In genomic region chr14:68508581-68508980, GRCh38 we compare ENCODE assay signal across 18 cellular contexts.
DNase-seq lines count a peak whose midpoint lies in the region; ATAC-seq and TF ChIP-seq lines count a peak whose summit lies in the region.
"Had no signal": no experiment of that assay in that cellular context is flagged by ENCODE, and none has a peak within 500 bp of the region (broad histone marks: within the 10 kb centered on the region; RNA-seq: fewer than 3 reads in every experiment).

No MANE protein-coding gene starts in this region.

- H3K4ac ChIP-seq in mesendoderm (ENCODE audit: low read depth, low read length) = no peak overlapping the region

- H3K18ac ChIP-seq in mesendoderm (ENCODE audit: low read length) = no peak overlapping the region

- no peak overlapping the region for H4K8ac ChIP-seq in mesendoderm (ENCODE audit: low read depth, low read length)

- no peak for TF ChIP-seq CTCF in CD8-positive, alpha-beta T cell (IDR thresholded peaks at IDR 0.05)
- TF ChIP-seq CTCF in thyroid gland (IDR thresholded peaks at IDR 0.05) = no peak

- no peak overlapping the region for H3K56ac ChIP-seq in mesendoderm (ENCODE audit: low read length)

- no peaks in the 10 kb centered on the region for H3K9me3 Mint-ChIP-seq in CD8-positive, alpha-beta T cell
- H3K9me3 Mint-ChIP-seq in T-cell = no peaks in the 10 kb centered on the region
- H3K9me3 Mint-ChIP-seq in naive thymus-derived CD4-positive, alpha-beta T cell = no peaks in the 10 kb centered on the region
- H3K9me3 Mint-ChIP-seq: activated CD4-positive, alpha-beta T cell treated with anti-CD3 and anti-CD28 coated beads, Interleukin-2, amount 10 ng/mL, durations not matched to agents 24 days and 14 days had no signal

- H3K36me3 ChIP-seq in CD8-positive, alpha-beta T cell (ENCODE audit: insufficient read depth, low read length) = no peaks in the 10 kb centered on the region
- H3K36me3 ChIP-seq in naive thymus-derived CD4-positive, alpha-beta T cell (ENCODE audit: control insufficient read depth in 2 of 3, insufficient read depth in 3 of 3, low read length in 3 of 3) = no peaks in the 10 kb centered on the region
- no peaks in the 10 kb centered on the region for H3K36me3 ChIP-seq in thyroid gland
- no peaks in the 10 kb centered on the region for H3K36me3 ChIP-seq in mesendoderm (ENCODE audit: control insufficient read depth, insufficient read depth, low read length)
- H3K36me3 ChIP-seq: cardiac muscle cell, HAP-1 had no signal

- no peak for TF ChIP-seq POLR2A in thyroid gland (IDR thresholded peaks at IDR 0.05)

- no peaks in the 10 kb centered on the region for H3K9me3 ChIP-seq in CD8-positive, alpha-beta T cell (ENCODE audit: low read length)
- H3K9me3 ChIP-seq in naive thymus-derived CD4-positive, alpha-beta T cell (ENCODE audit: control insufficient read depth in 2 of 3, low read length in 3 of 3) = no peaks in the 10 kb centered on the region
- H3K9me3 ChIP-seq in thyroid gland = no peaks in the 10 kb centered on the region
- H3K9me3 ChIP-seq: HAP-1 had no signal

- no peak overlapping the region for H3K4me2 ChIP-seq in mesendoderm (ENCODE audit: low read length)

- H3K4me3 ChIP-seq in CD8-positive, alpha-beta T cell (ENCODE audit: low read depth, low read length) = no peak overlapping the region
- no peak overlapping the region for H3K4me3 ChIP-seq in naive thymus-derived CD4-positive, alpha-beta T cell (ENCODE audit: low read length)
- no peak overlapping the region for H3K4me3 ChIP-seq in thyroid gland (replicated peaks in 1 of 3)
- H3K4me3 ChIP-seq in mesendoderm (ENCODE audit: low read length) = no peak overlapping the region
- H3K4me3 ChIP-seq: cardiac muscle cell, HAP-1 had no signal

- H2BK120ac ChIP-seq in mesendoderm (ENCODE audit: low read depth, low read length) = no peak overlapping the region

- DNase-seq in CD8-positive, alpha-beta T cell = no peak
- no peak for DNase-seq in T-cell
- no peak for DNase-seq in naive thymus-derived CD4-positive, alpha-beta T cell
- DNase-seq in thyroid gland = peak in 1 of 2 donors; percentile 35
- no peak for DNase-seq in epidermal melanocyte (ENCODE audit: insufficient read length, low spot score)
- DNase-seq in DMS153 treated with DMSO at 0.1 percent for 48 hours (lab: John Stamatoyannopoulos, UW; ENCODE audit: unreplicated experiment) = no peak
- DNase-seq in DMS79 treated with DMSO at 0.1 percent for 48 hours (lab: John Stamatoyannopoulos, UW) = no peak
- no peak for DNase-seq in mesendoderm
- DNase-seq: activated CD4-positive, alpha-beta T cell treated with anti-CD3 and anti-CD28 coated beads, Interleukin-2, amount 10 ng/mL, durations not matched to agents 24 days and 14 days; activated CD8-positive, alpha-beta memory T cell treated with anti-CD3 and anti-CD28 coated beads, Interleukin-2, amount 50 U/mL, for 4 hours; activated gamma-delta T cell; foreskin melanocyte; NCI-H187; NCI-H446; RPMI8226; stimulated activated CD8-positive, alpha-beta memory T cell treated with anti-CD3 and anti-CD28 coated beads, Interleukin-4, amount 100 ng/mL, for 48 hours had no signal

- H3K27me3 ChIP-seq in CD8-positive, alpha-beta T cell (ENCODE audit: insufficient read depth, low read length) = no peaks in the 10 kb centered on the region
- H3K27me3 ChIP-seq in naive thymus-derived CD4-positive, alpha-beta T cell (ENCODE audit: control insufficient read depth in 2 of 2, insufficient read depth in 2 of 2, low read length in 2 of 2) = no peaks in the 10 kb centered on the region
- H3K27me3 ChIP-seq in thyroid gland = no peaks in the 10 kb centered on the region
- H3K27me3 ChIP-seq in mesendoderm (ENCODE audit: insufficient read depth, low read length, poor library complexity) = no peaks in the 10 kb centered on the region
- H3K27me3 ChIP-seq: cardiac muscle cell had no signal

- peaks cover 62% of the 10 kb centered on the region for H3K4me1 ChIP-seq in CD8-positive, alpha-beta T cell (ENCODE audit: insufficient read depth, low read length)
- peaks cover 29 to 60% of the 10 kb centered on the region in 2 donors for H3K4me1 ChIP-seq in naive thymus-derived CD4-positive, alpha-beta T cell (ENCODE audit: control insufficient read depth in 2 of 2, insufficient read depth in 2 of 2, low read length in 2 of 2)
- H3K4me1 ChIP-seq in thyroid gland (peaks cover 30 to 67% of the 10 kb centered on the region in 2 donors), mesendoderm (ENCODE audit: control insufficient read depth, low read depth, low read length) (peaks cover 3% of the 10 kb centered on the region)
- H3K4me1 ChIP-seq: HAP-1 had no signal

- no peaks in the 10 kb centered on the region for H3K27me3 Mint-ChIP-seq in CD8-positive, alpha-beta T cell (ENCODE audit: low read depth)
- no peaks in the 10 kb centered on the region for H3K27me3 Mint-ChIP-seq in T-cell
- no peaks in the 10 kb centered on the region for H3K27me3 Mint-ChIP-seq in naive thymus-derived CD4-positive, alpha-beta T cell
- H3K27me3 Mint-ChIP-seq: activated CD4-positive, alpha-beta T cell treated with anti-CD3 and anti-CD28 coated beads, Interleukin-2, amount 10 ng/mL, durations not matched to agents 24 days and 14 days had no signal

- H3K4me3 Mint-ChIP-seq in CD8-positive, alpha-beta T cell = no peak overlapping the region
- H3K4me3 Mint-ChIP-seq in T-cell = peak overlapping the region in 1 of 3 donors; percentile 64
- peak overlapping the region in 3 of 10 donors; percentile 2 to 84 (median 34) for H3K4me3 Mint-ChIP-seq in naive thymus-derived CD4-positive, alpha-beta T cell
- H3K4me3 Mint-ChIP-seq: activated CD4-positive, alpha-beta T cell treated with anti-CD3 and anti-CD28 coated beads, Interleukin-2, amount 10 ng/mL, durations not matched to agents 24 days and 14 days had no signal

- no peak overlapping the region for H4K5ac ChIP-seq in mesendoderm (ENCODE audit: low read length)

- H3K27ac ChIP-seq in CD8-positive, alpha-beta T cell (ENCODE audit: low read depth, low read length) = no peak overlapping the region
- no peak overlapping the region for H3K27ac ChIP-seq in naive thymus-derived CD4-positive, alpha-beta T cell (ENCODE audit: low read depth, low read length)
- H3K27ac ChIP-seq in thyroid gland = peak overlapping the region in 2 of 3 donors; percentile 84 to 91
- no peak overlapping the region for H3K27ac ChIP-seq in mesendoderm (ENCODE audit: low read depth, low read length)

- H3K36me3 Mint-ChIP-seq in CD8-positive, alpha-beta T cell = no peaks in the 10 kb centered on the region
- H3K36me3 Mint-ChIP-seq in T-cell = no peaks in the 10 kb centered on the region
- H3K36me3 Mint-ChIP-seq in naive thymus-derived CD4-positive, alpha-beta T cell = peaks cover 0 to 1% (median 0%) of the 10 kb centered on the region in 5 donors

- 97 to 100% methylated on average over 1 to 2 of the region's 2 CpGs for WGBS in thyroid gland, 2 donors
- WGBS in mesendoderm (ENCODE audit: extremely low coverage, insufficient coverage, low lambda C conversion rate) = no CpG with 5 or more reads among the region's 2 CpGs

- peaks cover 77% of the 10 kb centered on the region for H3K4me1 Mint-ChIP-seq in CD8-positive, alpha-beta T cell (ENCODE audit: low read depth)
- H3K4me1 Mint-ChIP-seq in T-cell = peaks cover 65 to 82% (median 80%) of the 10 kb centered on the region in 3 donors
- H3K4me1 Mint-ChIP-seq in naive thymus-derived CD4-positive, alpha-beta T cell = peaks cover 36 to 92% (median 83%) of the 10 kb centered on the region in 7 donors

- no peak overlapping the region for H2BK5ac ChIP-seq in mesendoderm (ENCODE audit: low read length)

- no peak overlapping the region for H3K23ac ChIP-seq in mesendoderm (ENCODE audit: low read length)

- no peaks in the 10 kb centered on the region for H3K79me2 ChIP-seq in mesendoderm (ENCODE audit: control insufficient read depth, insufficient read depth, low read length)

- ATAC-seq in CD8-positive, alpha-beta T cell = no peak
- ATAC-seq in T-cell (replicated peaks in 1 of 4) = no peak
- no peak for ATAC-seq in naive thymus-derived CD4-positive, alpha-beta T cell

- POLR2A ChIA-PET in CD8-positive, alpha-beta T cell (lab: Charles Lee) = interaction anchor here (1.1 to 4.4 kb wide), 4 partner anchors 12 to 282 kb away, joined by 4 to 90 read pairs (median 40); partner anchors contain the start of gene ZFP36L1
- POLR2A ChIA-PET in T-cell (lab: Charles Lee) = no interaction called here
- POLR2A ChIA-PET in naive thymus-derived CD4-positive, alpha-beta T cell (lab: Charles Lee) = interaction anchor here (0.6 to 7.3 kb wide), 11 partner anchors 10 to 306 kb away, joined by 3 to 149 read pairs (median 25); partner anchors contain the start of gene ZFP36L1

- H2AK5ac ChIP-seq in mesendoderm (ENCODE audit: low read length) = no peak overlapping the region

- peak overlapping the region; percentile 91 for H3K27ac Mint-ChIP-seq in CD8-positive, alpha-beta T cell
- peak overlapping the region; percentile 88 to 93 for H3K27ac Mint-ChIP-seq in T-cell
- peak overlapping the region in 8 of 9 donors; percentile 89 to 98 (median 93) for H3K27ac Mint-ChIP-seq in naive thymus-derived CD4-positive, alpha-beta T cell
- H3K27ac Mint-ChIP-seq: activated CD4-positive, alpha-beta T cell treated with anti-CD3 and anti-CD28 coated beads, Interleukin-2, amount 10 ng/mL, durations not matched to agents 24 days and 14 days had no signal

- H3K79me1 ChIP-seq in mesendoderm (ENCODE audit: low read length) = no peaks in the 10 kb centered on the region

- H3K9ac ChIP-seq in mesendoderm (ENCODE audit: low read length) = no peak overlapping the region

- CTCF ChIA-PET in CD8-positive, alpha-beta T cell (lab: Charles Lee) = interaction anchor here (1.1 to 5.2 kb wide), 3 partner anchors 20 to 280 kb away, joined by 5 to 36 read pairs (median 7); no protein-coding TSS in a partner anchor
- CTCF ChIA-PET in T-cell (lab: Charles Lee) = interaction anchor here in 1 of 2 donors (1.1 kb wide), 1 partner anchor 251 kb away, joined by 3 read pairs; no protein-coding TSS in a partner anchor
- CTCF ChIA-PET in naive thymus-derived CD4-positive, alpha-beta T cell (lab: Charles Lee) = interaction anchor here (1.1 to 3.6 kb wide), 3 partner anchors 14 to 281 kb away, joined by 3 to 41 read pairs (median 3); no protein-coding TSS in a partner anchor

- H2BK15ac ChIP-seq in mesendoderm (replicated peaks; ENCODE audit: low read depth) = no peak overlapping the region

- intact Hi-C loops in CD8-positive, alpha-beta T cell (cut with DNase I, micrococcal nuclease) = loop anchor here (5.0 to 10.0 kb wide), 3 partner anchors 179 to 224 kb away; no protein-coding TSS in a partner anchor
- intact Hi-C loops in naive thymus-derived CD4-positive, alpha-beta T cell (cut with micrococcal nuclease) = loop anchor here in 1 of 2 donors (2.0 to 5.0 kb wide), 3 partner anchors 36 to 136 kb away; no protein-coding TSS in a partner anchor
- intact Hi-C loops in thyroid gland (cut with DNase I) = no loop called here

Comparison
In these comparisons a context has a peak if more than half of its experiments do, and no peak if none do; other contexts are left out.
1. H3K27ac ChIP-seq: peak in thyroid gland (2 of 3); none in CD8-positive, alpha-beta T cell (single experiment), naive thymus-derived CD4-positive, alpha-beta T cell (single experiment) and mesendoderm (single experiment).
2. POLR2A ChIA-PET loops: an anchor here in CD8-positive, alpha-beta T cell (1.1 to 4.4 kb wide) and naive thymus-derived CD4-positive, alpha-beta T cell (0.6 to 7.3 kb wide); none called in T-cell.
3. Peak in every context shown above with its lines, with median percentiles within 50 percentile points of each other: H3K27ac Mint-ChIP-seq.